Comparison of ENCODE assay signal across 8 cellular contexts in the genomic region with DNA sequence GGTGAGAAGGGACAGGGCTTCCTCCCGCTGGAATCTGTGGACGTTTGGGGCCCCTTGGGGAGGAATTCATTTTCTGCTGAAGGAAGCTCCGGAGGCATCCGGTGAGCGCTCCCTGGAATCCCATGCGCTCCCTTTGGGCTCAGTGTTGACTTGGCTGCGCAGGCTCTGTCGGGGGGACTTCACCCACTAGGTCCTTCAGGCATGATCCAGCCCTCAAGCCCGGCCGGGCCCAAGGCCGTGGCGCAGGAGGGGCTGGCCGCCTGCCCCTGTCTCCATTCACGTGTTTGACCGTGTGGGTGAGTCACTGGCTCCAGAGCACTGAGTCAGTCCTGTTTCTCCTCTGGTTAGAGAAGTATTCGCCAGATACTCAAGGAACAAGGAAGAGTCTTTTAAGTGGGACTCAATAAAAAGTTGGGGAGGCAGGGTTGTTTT. TPM values are rescaled to one million over a fixed set of nuclear protein-coding genes. Genes with fewer than 3 reads are reported as not detected.
DNase-seq lines count a peak whose midpoint lies in the region; ATAC-seq, FAIRE-seq and TF ChIP-seq lines count a peak whose summit lies in the region.

No MANE protein-coding gene starts in this region.

- POLR2A ChIA-PET in T-cell (lab: Charles Lee) = no interaction called here

- peaks cover 13% of the 10 kb centered on the region for H3K4me1 ChIP-seq in fibroblast of lung (ENCODE audit: control insufficient read depth, extremely low read depth, insufficient read depth, low read length)
- peaks cover 28% of the 10 kb centered on the region for H3K4me1 ChIP-seq in muscle layer of colon (ENCODE audit: insufficient read depth, low read length)
- H3K4me1 ChIP-seq in uterus = peaks cover 0 to 12% of the 10 kb centered on the region in 2 donors
- H3K4me1 ChIP-seq in MM.1S (ENCODE audit: low read length) = peaks cover 8% of the 10 kb centered on the region

- H2AFZ ChIP-seq in fibroblast of lung (ENCODE audit: low read length) (no peak overlapping the region), MM.1S (ENCODE audit: low read length) (no peak overlapping the region)

- H3K9me2 ChIP-seq in MM.1S (replicated peaks; ENCODE audit: insufficient read depth, low read length) = no peaks in the 10 kb centered on the region

- H3K27me3 Mint-ChIP-seq in T-cell = peaks cover 11 to 20% of the 10 kb centered on the region in 2 donors

- H3K4me2 ChIP-seq in fibroblast of lung (ENCODE audit: extremely low read depth, insufficient read depth, low read length) (peak overlapping the region; percentile 84), MM.1S (ENCODE audit: low read depth, low read length) (no peak overlapping the region)

- CTCF ChIA-PET in T-cell (lab: Charles Lee) = no interaction called here

- H3K36me3 ChIP-seq in fibroblast of lung (ENCODE audit: control insufficient read depth, insufficient read depth, low read length) (peaks cover 2% of the 10 kb centered on the region), muscle layer of colon (ENCODE audit: insufficient read depth, low read length) (no peaks in the 10 kb centered on the region), uterus (no peaks in the 10 kb centered on the region), MM.1S (replicated peaks; ENCODE audit: insufficient read depth, low read length) (no peaks in the 10 kb centered on the region)

- H3K9me3 ChIP-seq in fibroblast of lung (ENCODE audit: control insufficient read depth, insufficient read depth, low read depth, low read length) (no peaks in the 10 kb centered on the region), muscle layer of colon (ENCODE audit: low read length) (no peaks in the 10 kb centered on the region), uterus (no peaks in the 10 kb centered on the region), MM.1S (replicated peaks; ENCODE audit: insufficient read depth, low read length) (no peaks in the 10 kb centered on the region)

- TF ChIP-seq CTCF in fibroblast of lung (conservative IDR thresholded peaks at IDR 0.05 in 1 of 2, IDR thresholded peaks at IDR 0.05 in 1 of 2; ENCODE audit: low read depth in 1 of 2, low read length in 2 of 2) = no peak
- no peak for TF ChIP-seq CTCF in uterus (IDR thresholded peaks at IDR 0.05)
- TF ChIP-seq CTCF in MM.1S (IDR thresholded peaks at IDR 0.05; ENCODE audit: low read length) = no peak

- H4K20me1 ChIP-seq in fibroblast of lung (ENCODE audit: control insufficient read depth, extremely low read depth, insufficient read depth, low read length) = peaks cover 5% of the 10 kb centered on the region
- no peaks in the 10 kb centered on the region for H4K20me1 ChIP-seq in MM.1S (ENCODE audit: insufficient read depth, low read length)

- H3K4me3 Mint-ChIP-seq in T-cell = peak overlapping the region; percentile 26 to 90 (median 61)

- H3K4me1 Mint-ChIP-seq in T-cell = peaks cover 12 to 16% (median 13%) of the 10 kb centered on the region in 3 donors

- intact Hi-C loops in uterus (cut with DNase I; ENCODE audit: low total_unique reads) = no loop called here

- FAIRE-seq in H54 (lab: Jason Lieb, UNC) = peak; percentile 66

- H3K27ac ChIP-seq in fibroblast of lung (ENCODE audit: insufficient read depth, low read length) (peak overlapping the region; percentile 95), muscle layer of colon (ENCODE audit: low read depth, low read length) (peak overlapping the region; percentile 81), uterus (peak overlapping the region; percentile 87 to 96), MM.1S (ENCODE audit: low read length) (no peak overlapping the region)

- H3K27ac Mint-ChIP-seq in T-cell = no peak overlapping the region

- no peaks in the 10 kb centered on the region for H3F3A ChIP-seq in MM.1S (ENCODE audit: insufficient read depth, low read length)

- DNase-seq in H54 (ENCODE audit: insufficient read length, low spot score) (peak; percentile 94), T-cell (no peak), fibroblast of lung (ENCODE audit: low read depth in 2 of 2) (peak; percentile 94 to 97), uterus (peak; percentile 89 to 90), MM.1S (no peak)
- DNase-seq in activated CD4-positive, alpha-beta T cell treated with anti-CD3 and anti-CD28 coated beads for 48 hours = no peak

- H3K9ac ChIP-seq in fibroblast of lung (ENCODE audit: insufficient read depth, low read length) (peak overlapping the region; percentile 94), muscle layer of colon (ENCODE audit: low read length) (peak overlapping the region; percentile 53), MM.1S (ENCODE audit: low read length) (no peak overlapping the region)

- no peaks in the 10 kb centered on the region for H3K27me3 ChIP-seq in fibroblast of lung (ENCODE audit: control insufficient read depth, insufficient read depth, low read length)
- no peaks in the 10 kb centered on the region for H3K27me3 ChIP-seq in muscle layer of colon (ENCODE audit: control insufficient read depth in 1 of 2, insufficient read depth in 2 of 2, low read length in 2 of 2)
- H3K27me3 ChIP-seq in uterus = no peaks in the 10 kb centered on the region
- peaks cover 93% of the 10 kb centered on the region for H3K27me3 ChIP-seq in MM.1S (replicated peaks; ENCODE audit: insufficient read depth, low read length)

- no peak for ATAC-seq in T-cell (replicated peaks in 1 of 4)
- no peak for ATAC-seq in HG02759 (IDR thresholded peaks at IDR 0.05; ENCODE audit: unreplicated experiment)

- H3K36me3 Mint-ChIP-seq in T-cell = no peaks in the 10 kb centered on the region

- no peaks in the 10 kb centered on the region for H3K9me3 Mint-ChIP-seq in T-cell

- TF ChIP-seq POLR2A in H54 (IDR thresholded peaks at IDR 0.05; ENCODE audit: low read depth, low read length) (peak; percentile 48; the same call in 1 of the 2 replicates), uterus (IDR thresholded peaks at IDR 0.05) (peak; percentile 39 to 48)

- H3K4me3 ChIP-seq in fibroblast of lung (replicated peaks in 1 of 4; ENCODE audit: control extremely low read depth in 1 of 4, insufficient read depth in 1 of 4, low read depth in 3 of 4, low read length in 4 of 4) (peak overlapping the region; percentile 68 to 93 (median 80)), muscle layer of colon (ENCODE audit: low read depth in 1 of 2, low read length in 2 of 2) (peak overlapping the region; percentile 74 to 99), uterus (peak overlapping the region; percentile 63 to 75), MM.1S (ENCODE audit: low read length) (no peak overlapping the region)

- H3K79me2 ChIP-seq in fibroblast of lung (ENCODE audit: control insufficient read depth, insufficient read depth, low read length) = peaks cover 74% of the 10 kb centered on the region
- H3K79me2 ChIP-seq in MM.1S (ENCODE audit: low read length) = no peaks in the 10 kb centered on the region

RNA-seq across cellular contexts. Expression of a gene that starts 1.4 kb away (rescaled TPM):
- total RNA-seq in T-cell (1 to 10 TPM in 4 of 5 donors, under 1 TPM in 1; 0.44 to 3.6 (median 2.3) TPM), fibroblast of lung (378 and 428 TPM in 2 replicates), uterus (100 to 1,000 TPM; 109 to 279 (median 199) TPM)
- 198 and 210 TPM in 2 replicates for polyA plus RNA-seq in fibroblast of lung
- 279 and 284 TPM in 2 replicates for polyA plus RNA-seq in fibroblast of lung (2012)
- 222 and 235 TPM in 2 replicates for polyA minus RNA-seq in fibroblast of lung (ENCODE audit: low replicate concordance)

Comparison
In these comparisons a context has a peak if more than half of its experiments do, and no peak if none do; other contexts are left out.
1. DNase-seq: peak in H54 (single experiment), fibroblast of lung (2 of 2) and uterus (2 of 2); none in T-cell (0 of 34), activated CD4-positive, alpha-beta T cell treated with anti-CD3 and anti-CD28 coated beads for 48 hours (single experiment) and MM.1S (single experiment).
2. RNA of a gene that starts 1.4 kb away (total RNA-seq): 378 to 428 TPM in fibroblast of lung and 109 to 279 TPM in uterus; 0.44 to 3.6 TPM in T-cell; every median in the first group is over 10 times any median in the second.